8 cellular contexts compared by ENCODE assay signal in genomic region chr19:39390460-39390758, GRCh38. TPM values are rescaled to one million over a fixed set of nuclear protein-coding genes. Genes with fewer than 3 reads are reported as not detected.
DNase-seq lines count a peak whose midpoint lies in the region; ATAC-seq and TF ChIP-seq lines count a peak whose summit lies in the region.

No MANE protein-coding gene starts in this region.

- H3K4me1 Mint-ChIP-seq in memory B cell = peaks cover 20% of the 10 kb centered on the region

- peak overlapping the region; percentile 74 for H3K9ac ChIP-seq in DND-41 (ENCODE audit: low read depth, low read length)

- ATAC-seq in DND-41 (ENCODE audit: insufficient read depth, low read depth) = no peak
- peak; percentile 43 for ATAC-seq in memory B cell (ENCODE audit: low read depth)
- ATAC-seq in HG02852 (IDR thresholded peaks at IDR 0.05; ENCODE audit: unreplicated experiment) = no peak

- H3K4me3 ChIP-seq in DND-41 (ENCODE audit: low read depth in 1 of 2, low read length in 2 of 2) (peak overlapping the region; percentile 30 to 95), Peyer's patch (peak overlapping the region; percentile 56 to 88 (median 77)), cardiac fibroblast (replicated peaks in 1 of 2; ENCODE audit: low read depth in 2 of 2, low read length in 2 of 2) (peak overlapping the region; percentile 87 to 98)

- peaks cover 24% of the 10 kb centered on the region for H3K36me3 Mint-ChIP-seq in memory B cell

- peaks cover 45% of the 10 kb centered on the region for H3K79me2 ChIP-seq in DND-41 (ENCODE audit: insufficient read depth, low read length)

- H3K4me1 ChIP-seq in DND-41 (ENCODE audit: insufficient read depth, low read length) (peaks cover 39% of the 10 kb centered on the region), Peyer's patch (peaks cover 0 to 20% (median 8%) of the 10 kb centered on the region in 4 donors)

- H4K20me1 ChIP-seq in DND-41 (ENCODE audit: insufficient read depth, low read length) = peaks cover 17% of the 10 kb centered on the region

- H3K9me3 ChIP-seq in DND-41 (ENCODE audit: insufficient read depth, low read length, severe bottlenecking) (no peaks in the 10 kb centered on the region), Peyer's patch (no peaks in the 10 kb centered on the region)

- no peaks in the 10 kb centered on the region for H3K27me3 Mint-ChIP-seq in memory B cell

- H3K27ac Mint-ChIP-seq in memory B cell = peak overlapping the region; percentile 98

- no peak for DNase-seq in DND-41
- DNase-seq in Peyer's patch = peak in 2 of 3 donors; percentile 86 to 90
- DNase-seq in cardiac fibroblast (ENCODE audit: low read depth in 2 of 2) = no peak
- DNase-seq in memory B cell (ENCODE audit: low spot score in 2 of 2) = no peak
- DNase-seq in substantia nigra (lab: John Stamatoyannopoulos, UW) = no peak
- DNase-seq in NCI-H526 (lab: John Stamatoyannopoulos, UW) = no peak
- DNase-seq in COLO829 (ENCODE audit: low spot score) = no peak

- H3K36me3 ChIP-seq in DND-41 (ENCODE audit: insufficient read depth, low read length) (peaks cover 60% of the 10 kb centered on the region), Peyer's patch (peaks cover 0 to 56% (median 0%) of the 10 kb centered on the region in 3 donors)

- no peaks in the 10 kb centered on the region for H3K27me3 ChIP-seq in DND-41 (ENCODE audit: insufficient read depth, low read length, poor library complexity)
- no peaks in the 10 kb centered on the region for H3K27me3 ChIP-seq in Peyer's patch

- H3K4me3 Mint-ChIP-seq in memory B cell = peak overlapping the region; percentile 96

- peak overlapping the region; percentile 65 for H3K4me2 ChIP-seq in DND-41 (ENCODE audit: insufficient read depth, low read length)

- no peak for TF ChIP-seq CTCF in DND-41 (IDR thresholded peaks at IDR 0.05; ENCODE audit: borderline replicate concordance, extremely low read depth, low read length, poor library complexity, severe bottlenecking)
- no peak for TF ChIP-seq CTCF in Peyer's patch (IDR thresholded peaks at IDR 0.05)
- no peak for TF ChIP-seq CTCF in cardiac fibroblast (IDR thresholded peaks at IDR 0.05; ENCODE audit: low read depth, low read length)

- TF ChIP-seq POLR2A in Peyer's patch (IDR thresholded peaks at IDR 0.05) = no peak

- no peaks in the 10 kb centered on the region for H3K9me3 Mint-ChIP-seq in memory B cell

- peak overlapping the region; percentile 79 for H2AFZ ChIP-seq in DND-41 (ENCODE audit: low read depth, low read length)

- H3K27ac ChIP-seq in DND-41 (ENCODE audit: low read length) (peak overlapping the region; percentile 92), Peyer's patch (peak overlapping the region; percentile 85 to 100 (median 94)), substantia nigra (ENCODE audit: low read depth, low read length, poor library complexity, severe bottlenecking) (peak overlapping the region; percentile 96)

RNA-seq across cellular contexts. Expression of gene PAF1, which starts 0.5 kb away (rescaled TPM):
- 10 to 100 TPM; 22.2 to 47.3 (median 37.7) TPM for total RNA-seq in Peyer's patch

RNA-seq across cellular contexts. Expression of gene MED29, which starts 0.8 kb away (rescaled TPM):
- 10 to 100 TPM; 25.4 to 52.8 (median 41.0) TPM for total RNA-seq in Peyer's patch

RNA-seq across cellular contexts. Expression of gene ZFP36, which starts 16.2 kb away (rescaled TPM):
- total RNA-seq in Peyer's patch = 100 to 1,000 TPM; 183 to 682 (median 309) TPM

RNA-seq across cellular contexts. Expression of gene PLEKHG2, which starts 22.1 kb away (rescaled TPM):
- total RNA-seq in Peyer's patch = 10 to 100 TPM in 3 of 4 donors, 1 to 10 TPM in 1; 7.7 to 42.1 (median 16.1) TPM

RNA-seq across cellular contexts. Expression of gene RPS16, which starts 45.3 kb away (rescaled TPM):
- 1,000 to 10,000 TPM in 1 of 4 donors, 100 to 1,000 TPM in 3; 443 to 1,406 (median 686) TPM for total RNA-seq in Peyer's patch

Comparison
In these comparisons a context has a peak if more than half of its experiments do, and no peak if none do; other contexts are left out.
1. DNase-seq: peak in Peyer's patch (2 of 3); none in DND-41 (single experiment), cardiac fibroblast (0 of 2), memory B cell (0 of 2), substantia nigra (0 of 49), NCI-H526 (0 of 2) and COLO829 (single experiment).
2. Peak in every context shown above with its lines, with median percentiles within 50 percentile points of each other: H3K27ac ChIP-seq and H3K4me3 ChIP-seq.